7 cellular contexts compared by ENCODE assay signal in the genomic region with DNA sequence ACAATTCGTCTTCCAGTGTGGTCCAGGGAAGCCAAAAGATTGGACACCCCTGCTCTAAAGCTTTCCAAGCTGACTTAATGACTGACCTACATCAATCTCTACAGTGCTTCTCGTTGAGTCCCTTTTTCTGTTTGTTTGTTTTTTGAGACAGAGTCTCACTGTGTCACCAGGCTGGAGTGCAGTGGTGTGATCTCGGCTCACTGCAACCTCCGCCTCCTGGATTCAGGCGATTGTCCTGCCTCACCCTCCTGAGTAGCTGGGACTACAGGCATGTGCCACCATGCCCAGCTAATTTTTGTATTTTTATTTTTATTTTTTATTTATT. TPM values are rescaled to one million over a fixed set of nuclear protein-coding genes. Genes with fewer than 3 reads are reported as not detected.
DNase-seq lines count a peak whose midpoint lies in the region; TF ChIP-seq lines count a peak whose summit lies in the region.
"Not testable (repeated sequence)": the region's sequence is repeated elsewhere in the genome, so short reads cannot be mapped to it uniquely, and the experiment has no call there.
"Had no signal": no experiment of that assay in that cellular context is flagged by ENCODE, and none has a peak within 500 bp of the region (broad histone marks: within the 10 kb centered on the region; RNA-seq: fewer than 3 reads in every experiment).

No MANE protein-coding gene starts in this region.

- H3K27me3 Mint-ChIP-seq in Caco-2 (ENCODE audit: insufficient read depth, unreplicated experiment); progenitor cell of endocrine pancreas: not testable (repeated sequence)

- not testable (repeated sequence) for H3K27ac ChIP-seq in HEK293 (ENCODE audit: extremely low read depth, low read depth, low read length)
- H3K27ac ChIP-seq in WERI-Rb-1, result peak overlapping the region; percentile 85
- peak overlapping the region; percentile 96 for H3K27ac ChIP-seq in hepatocyte

- H3K79me2 ChIP-seq in hepatocyte, result not testable (repeated sequence)

- TF ChIP-seq CTCF in Caco-2 (IDR thresholded peaks at IDR 0.05; ENCODE audit: insufficient read depth in 1 of 2, low read depth in 1 of 2, low read length in 1 of 2, severe bottlenecking in 1 of 2, unreplicated experiment in 1 of 2); HEK293 (tag by site-specific recombination; IDR thresholded peaks at IDR 0.05); WERI-Rb-1 (IDR thresholded peaks at IDR 0.05; ENCODE audit: low read depth, low read length); hepatocyte (IDR thresholded peaks at IDR 0.05; ENCODE audit: poor library complexity); progenitor cell of endocrine pancreas (IDR thresholded peaks at IDR 0.05; ENCODE audit: unreplicated experiment): not testable (repeated sequence)

- DNase-seq in Caco-2; WERI-Rb-1; hepatocyte (ENCODE audit: low spot score); progenitor cell of endocrine pancreas (ENCODE audit: low spot score, unreplicated experiment): not testable (repeated sequence)
- peak; percentile 13 for DNase-seq in NCI-H345 treated with DMSO at 0.1 percent for 48 hours (lab: John Stamatoyannopoulos, UW; ENCODE audit: unreplicated experiment)

- WGBS in hepatocyte (ENCODE audit: low lambda C conversion rate, missing lambda C conversion rate), result 87% methylated on average over 5 of the region's 5 CpGs

- H3K9me2 ChIP-seq in hepatocyte (replicated peaks; ENCODE audit: insufficient read depth), result not testable (repeated sequence)

- H3K9me3 Mint-ChIP-seq in Caco-2 (ENCODE audit: unreplicated experiment); progenitor cell of endocrine pancreas (ENCODE audit: low read depth): not testable (repeated sequence)

- peak overlapping the region; percentile 97 for H3K27ac Mint-ChIP-seq in Caco-2 (ENCODE audit: unreplicated experiment)
- H3K27ac Mint-ChIP-seq in progenitor cell of endocrine pancreas, result peak overlapping the region; percentile 97

- H3K4me1 ChIP-seq in Caco-2, result peaks cover 42% of the 10 kb centered on the region
- peaks cover 14% of the 10 kb centered on the region for H3K4me1 ChIP-seq in HEK293 (ENCODE audit: control insufficient read depth, insufficient read depth, low read length)
- H3K4me1 ChIP-seq in hepatocyte (ENCODE audit: insufficient read depth), result peaks cover 28% of the 10 kb centered on the region

- CTCF ChIA-PET in Caco-2 (lab: Charles Lee), result not testable (repeated sequence)
- CTCF ChIA-PET in HEK293 (lab: Yijun Ruan, JAX), result interaction anchor here (1.7 kb wide), 1 partner anchor 37 kb away, joined by 8 read pairs; no protein-coding TSS in a partner anchor

- POLR2A ChIA-PET in Caco-2 (lab: Charles Lee) (interaction anchor here (1.0 kb wide), 1 partner anchor 14 kb away, joined by 3 read pairs; no protein-coding TSS in a partner anchor), HEK293 (lab: Yijun Ruan, JAX) (interaction anchor here (0.9 kb wide), 1 partner anchor 9 kb away, joined by 3 read pairs; no protein-coding TSS in a partner anchor)

- not testable (repeated sequence) for H3K4me2 ChIP-seq in hepatocyte

- H3K36me3 Mint-ChIP-seq in Caco-2 (ENCODE audit: insufficient read depth, unreplicated experiment), result peaks cover 18% of the 10 kb centered on the region
- not testable (repeated sequence) for H3K36me3 Mint-ChIP-seq in progenitor cell of endocrine pancreas (ENCODE audit: insufficient read depth)

- not testable (repeated sequence) for H3K27me3 ChIP-seq in Caco-2 (replicated peaks; ENCODE audit: control insufficient read depth, insufficient read depth, low read length); WERI-Rb-1 (ENCODE audit: insufficient read depth, low read depth, severe bottlenecking); hepatocyte

- not testable (repeated sequence) for H2AFZ ChIP-seq in hepatocyte

- H4K20me1 ChIP-seq in hepatocyte (ENCODE audit: insufficient read depth, poor library complexity, severe bottlenecking), result not testable (repeated sequence)

- BruUV-seq in Caco-2 (replicated peaks; lab: Mats Ljungman, UMichigan), result not testable (repeated sequence)

- H3K4me3 Mint-ChIP-seq in Caco-2 (ENCODE audit: unreplicated experiment); progenitor cell of endocrine pancreas (ENCODE audit: low read depth): not testable (repeated sequence)

- H3K9me3 ChIP-seq in Caco-2; HEK293 (ENCODE audit: control insufficient read depth, insufficient read depth, low read depth, low read length); WERI-Rb-1 (ENCODE audit: severe bottlenecking); hepatocyte (ENCODE audit: low read depth): not testable (repeated sequence)

- H3K36me3 ChIP-seq in Caco-2 (ENCODE audit: control insufficient read depth, insufficient read depth, low read length); HEK293 (ENCODE audit: control insufficient read depth in 2 of 2, insufficient read depth in 1 of 2, low read length in 2 of 2); WERI-Rb-1; hepatocyte (replicated peaks; ENCODE audit: insufficient read depth, low read depth): not testable (repeated sequence)

- H3K4me3 ChIP-seq in Caco-2 (ENCODE audit: low read depth, low read length); HEK293 (ENCODE audit: low read depth, low read length); WERI-Rb-1 (ENCODE audit: low read depth, low read length); hepatocyte: not testable (repeated sequence)

- intact Hi-C loops in Caco-2 (cut with micrococcal nuclease; ENCODE audit: unreplicated experiment), result loop anchor here (2.0 to 10.0 kb wide), 2 partner anchors 37 to 101 kb away; a partner anchor contains a TSS

- H3K4me1 Mint-ChIP-seq in Caco-2 (ENCODE audit: low read depth, unreplicated experiment) (peaks cover 28% of the 10 kb centered on the region), progenitor cell of endocrine pancreas (ENCODE audit: low read depth) (peaks cover 25% of the 10 kb centered on the region)

TF ChIP-seq in HEK293, 187 proteins besides CTCF, POLR2A, EP300 and RAD21:
- peak; percentile 28; the same call in 1 of the 2 replicates for TF ChIP-seq ZIC2 (tag by site-specific recombination; IDR thresholded peaks at IDR 0.05)
- TF ChIP-seq, protein P1, sequence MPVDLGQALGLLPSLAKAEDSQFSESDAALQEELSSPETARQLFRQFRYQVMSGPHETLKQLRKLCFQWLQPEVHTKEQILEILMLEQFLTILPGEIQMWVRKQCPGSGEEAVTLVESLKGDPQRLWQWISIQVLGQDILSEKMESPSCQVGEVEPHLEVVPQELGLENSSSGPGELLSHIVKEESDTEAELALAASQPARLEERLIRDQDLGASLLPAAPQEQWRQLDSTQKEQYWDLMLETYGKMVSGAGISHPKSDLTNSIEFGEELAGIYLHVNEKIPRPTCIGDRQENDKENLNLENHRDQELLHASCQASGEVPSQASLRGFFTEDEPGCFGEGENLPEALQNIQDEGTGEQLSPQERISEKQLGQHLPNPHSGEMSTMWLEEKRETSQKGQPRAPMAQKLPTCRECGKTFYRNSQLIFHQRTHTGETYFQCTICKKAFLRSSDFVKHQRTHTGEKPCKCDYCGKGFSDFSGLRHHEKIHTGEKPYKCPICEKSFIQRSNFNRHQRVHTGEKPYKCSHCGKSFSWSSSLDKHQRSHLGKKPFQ (tag by site-specific recombination; IDR thresholded peaks at IDR 0.05), result 0 out of 2 replicates have a peak, but pooled peaks have one; percentile 39
TF ChIP-seq in HEK293: peak in this region for 2; not testable (repeated sequence) for 185.

RNA-seq across cellular contexts. Expression of a gene that starts 4.5 kb away (rescaled TPM):
- total RNA-seq in Caco-2 (2022) (29.6 and 31.3 TPM in 2 replicates), hepatocyte (16.9 and 21.7 TPM in 2 replicates), progenitor cell of endocrine pancreas (24.2 TPM in 2 replicates)
- 13.4 and 18.4 TPM in 2 replicates for polyA plus RNA-seq in hepatocyte
- polyA plus RNA-seq: CD4-positive, CD25-positive, alpha-beta regulatory T cell had no signal

RNA-seq across cellular contexts. Expression of a gene that starts 7.3 kb away (rescaled TPM):
- total RNA-seq in Caco-2 (2022) (173 and 185 TPM in 2 replicates), hepatocyte (6.1 and 9.5 TPM in 2 replicates), progenitor cell of endocrine pancreas (74.5 and 81.6 TPM in 2 replicates)
- polyA plus RNA-seq in hepatocyte, result 9.6 and 11.4 TPM in 2 replicates

RNA-seq across cellular contexts. Expression of a gene that starts 49.6 kb away (rescaled TPM):
- total RNA-seq in Caco-2 (2022) (196 and 244 TPM in 2 replicates), hepatocyte (79.3 and 130 TPM in 2 replicates), progenitor cell of endocrine pancreas (177 and 199 TPM in 2 replicates)
- 206 and 256 TPM in 2 replicates for polyA plus RNA-seq in hepatocyte
